9 cellular contexts compared by ENCODE assay signal in the genomic region with DNA sequence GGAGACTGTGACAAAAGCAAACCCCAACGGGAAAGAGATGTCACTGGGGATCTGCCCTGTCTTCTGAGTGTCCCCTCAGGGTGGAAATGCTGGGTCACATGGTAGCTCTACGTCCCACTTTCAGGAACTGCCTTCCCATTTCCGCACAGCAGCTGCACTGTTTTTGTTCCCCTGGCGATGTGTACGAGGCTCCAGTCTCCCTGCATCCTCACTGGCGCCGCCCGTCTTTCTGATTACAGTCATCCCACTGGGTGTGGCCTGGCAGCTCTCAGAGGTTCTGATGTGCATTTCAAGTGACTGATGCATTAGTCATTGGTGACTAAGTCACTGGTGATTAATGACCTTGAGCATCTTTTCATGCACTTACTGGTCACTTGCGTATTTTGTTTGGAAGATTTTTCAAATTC. TPM values are rescaled to one million over a fixed set of nuclear protein-coding genes. Genes with fewer than 3 reads are reported as not detected.
DNase-seq lines count a peak whose midpoint lies in the region; ATAC-seq, FAIRE-seq and TF ChIP-seq lines count a peak whose summit lies in the region.
"Had no signal": no experiment of that assay in that cellular context is flagged by ENCODE, and none has a peak within 500 bp of the region (broad histone marks: within the 10 kb centered on the region; RNA-seq: fewer than 3 reads in every experiment).

No MANE protein-coding gene starts in this region.

- peak overlapping the region; percentile 90 for H3K27ac Mint-ChIP-seq in activated CD4-positive, alpha-beta memory T cell treated with anti-CD3 and anti-CD28 coated beads for 36 hours

- no peaks in the 10 kb centered on the region for H3K9me3 Mint-ChIP-seq in activated CD4-positive, alpha-beta memory T cell treated with anti-CD3 and anti-CD28 coated beads for 36 hours

- peak in 3 of 4 donors; percentile 58 to 72 (median 62) for ATAC-seq in pancreas

- 85 to 86% methylated on average over 9 of the region's 9 CpGs for WGBS in pancreas, 2 donors

- no peaks in the 10 kb centered on the region for H3K27me3 Mint-ChIP-seq in activated CD4-positive, alpha-beta memory T cell treated with anti-CD3 and anti-CD28 coated beads for 36 hours

- CTCF ChIA-PET in activated CD4-positive, alpha-beta memory T cell treated with anti-CD3 and anti-CD28 coated beads for 36 hours (lab: Charles Lee): interaction anchor here (1.0 to 1.2 kb wide), 2 partner anchors 12 to 17 kb away, joined by 4 to 5 read pairs; no protein-coding TSS in a partner anchor

- no peaks in the 10 kb centered on the region for H3K9me3 ChIP-seq in pancreas

- POLR2A ChIA-PET in activated CD4-positive, alpha-beta memory T cell treated with anti-CD3 and anti-CD28 coated beads for 36 hours (lab: Charles Lee): interaction anchor here (0.8 kb wide), 1 partner anchor 182 kb away, joined by 3 read pairs; no protein-coding TSS in a partner anchor

- TF ChIP-seq CTCF in fibroblast of mammary gland (conservative IDR thresholded peaks at IDR 0.05; ENCODE audit: control insufficient read depth, insufficient read depth, low read depth, low read length): peak; percentile 5
- no peak for TF ChIP-seq CTCF in pancreas (IDR thresholded peaks at IDR 0.05)

- no peaks in the 10 kb centered on the region for H3K4me1 ChIP-seq in pancreas

- DNase-seq in 8988T (peak; percentile 58), HS-27A (ENCODE audit: low read depth) (peak; percentile 94), fibroblast of mammary gland (ENCODE audit: low read depth) (peak; percentile 100), pancreas (peak in 2 of 6 donors; percentile 32 to 35), HuH-7.5 (ENCODE audit: low spot score) (no peak), NCI-H1694 treated with DMSO at 0.1 percent for 48 hours (lab: John Stamatoyannopoulos, UW) (no peak), GM19239 (ENCODE audit: insufficient read length, low spot score) (no peak)
- peak; percentile 84 for DNase-seq in activated CD4-positive, alpha-beta memory T cell treated with anti-CD3 and anti-CD28 coated beads for 36 hours

- no peaks in the 10 kb centered on the region for H3K27me3 ChIP-seq in pancreas

- H3K27ac ChIP-seq in pancreas: no peak overlapping the region

- peaks cover 54% of the 10 kb centered on the region for H3K36me3 Mint-ChIP-seq in activated CD4-positive, alpha-beta memory T cell treated with anti-CD3 and anti-CD28 coated beads for 36 hours

- FAIRE-seq in pancreas (lab: Jason Lieb, UNC): no peak
- FAIRE-seq in GM19239 (lab: Jason Lieb, UNC): no peak

- peak overlapping the region; percentile 53 for H3K4me3 Mint-ChIP-seq in activated CD4-positive, alpha-beta memory T cell treated with anti-CD3 and anti-CD28 coated beads for 36 hours

- H3K36me3 ChIP-seq in pancreas: peaks cover 0 to 35% (median 0%) of the 10 kb centered on the region in 3 donors

- H3K4me3 ChIP-seq in fibroblast of mammary gland (ENCODE audit: control insufficient read depth, low read depth, low read length) (peak overlapping the region; percentile 34), pancreas (no peak overlapping the region)

- H3K4me1 Mint-ChIP-seq in activated CD4-positive, alpha-beta memory T cell treated with anti-CD3 and anti-CD28 coated beads for 36 hours (ENCODE audit: low read depth): peaks cover 40% of the 10 kb centered on the region

- intact Hi-C loops in activated CD4-positive, alpha-beta memory T cell treated with anti-CD3 and anti-CD28 coated beads for 36 hours (cut with micrococcal nuclease): loop anchor here (2.0 kb wide), 1 partner anchor 22 kb away; a partner anchor contains a TSS
- intact Hi-C loops in pancreas (cut with DNase I): no loop called here

RNA-seq across cellular contexts. Expression of a gene that starts 21.2 kb away (rescaled TPM):
- total RNA-seq in activated CD4-positive, alpha-beta memory T cell treated with anti-CD3 and anti-CD28 coated beads for 36 hours: 10 to 100 TPM; 66.6 to 72.4 TPM
- 10 to 100 TPM; 17.3 to 23.4 (median 19.5) TPM for total RNA-seq in pancreas
- polyA plus RNA-seq in pancreas: 10 to 100 TPM; 21.6 to 33.9 TPM

RNA-seq across cellular contexts. Expression of a gene that starts 22.1 kb away (rescaled TPM):
- total RNA-seq in activated CD4-positive, alpha-beta memory T cell treated with anti-CD3 and anti-CD28 coated beads for 36 hours: 10 to 100 TPM; 65.9 to 70.2 TPM
- 10 to 100 TPM; 28.3 to 33.4 (median 29.7) TPM for total RNA-seq in pancreas
- 10 to 100 TPM; 18.1 to 29.0 TPM for polyA plus RNA-seq in pancreas

RNA-seq across cellular contexts. Expression of a gene that starts 28.8 kb away (rescaled TPM):
- total RNA-seq in activated CD4-positive, alpha-beta memory T cell treated with anti-CD3 and anti-CD28 coated beads for 36 hours: not detected
- total RNA-seq in pancreas: not detected
- under 1 TPM in 1 of 2 donors, not detected in 1; 0.05 TPM for polyA plus RNA-seq in pancreas
- polyA plus RNA-seq: adipose tissue had no signal

Comparison
In these comparisons a context has a peak if more than half of its experiments do, and no peak if none do; other contexts are left out.
1. DNase-seq: peak in 8988T (single experiment), HS-27A (single experiment), activated CD4-positive, alpha-beta memory T cell treated with anti-CD3 and anti-CD28 coated beads for 36 hours (single experiment) and fibroblast of mammary gland (single experiment); none in HuH-7.5 (single experiment), NCI-H1694 treated with DMSO at 0.1 percent for 48 hours (single experiment) and GM19239 (single experiment).